ENCODE assay signal across 3 cellular contexts in genomic region chr2:120277505-120278205, GRCh38.
TF ChIP-seq lines count a peak whose summit lies in the region.

No MANE protein-coding gene starts in this region.

TF ChIP-seq in GM12891, 5 proteins besides CTCF, POLR2A, EP300 and RAD21:
- 0 out of 2 replicates have a peak, but pooled peaks have one; percentile 43 for TF ChIP-seq POLR2AphosphoS5 (IDR thresholded peaks at IDR 0.05; ENCODE audit: low read depth, low read length)
- TF ChIP-seq TAF1 (IDR thresholded peaks at IDR 0.05; ENCODE audit: low read depth, low read length), result no peak

TF ChIP-seq in IMR-90, 13 proteins besides CTCF, POLR2A, EP300 and RAD21:
- no peak for TF ChIP-seq ELK1 (IDR thresholded peaks at IDR 0.05; ENCODE audit: borderline replicate concordance, low read depth, low read length)
TF ChIP-seq in IMR-90: peak in this region for 0.

TF ChIP-seq in H1, 55 proteins besides CTCF, POLR2A, EP300 and RAD21:
- TF ChIP-seq CREB1 (IDR thresholded peaks at IDR 0.05) (no peak), JUND (IDR thresholded peaks at IDR 0.05; ENCODE audit: low read length) (no peak), JUN (IDR thresholded peaks at IDR 0.05; ENCODE audit: low read depth, low read length) (no peak), TEAD4 (IDR thresholded peaks at IDR 0.05; ENCODE audit: low read depth, low read length) (no peak), RNF2 (IDR thresholded peaks at IDR 0.05; ENCODE audit: borderline replicate concordance, low read depth, low read length, missing control alignments, poor library complexity, severe bottlenecking) (no peak), TBP (IDR thresholded peaks at IDR 0.05; ENCODE audit: low read depth, low read length) (no peak), POLR2AphosphoS5 (IDR thresholded peaks at IDR 0.05; ENCODE audit: low read depth, low read length) (no peak), GABPA (IDR thresholded peaks at IDR 0.05; ENCODE audit: borderline replicate concordance, insufficient read depth, low read length) (no peak)
